10 cellular contexts compared by ENCODE assay signal in genomic region chr15:40342421-40343313, GRCh38. TPM values are rescaled to one million over a fixed set of nuclear protein-coding genes. Genes with fewer than 3 reads are reported as not detected.
DNase-seq lines count a peak whose midpoint lies in the region; ATAC-seq lines count a peak whose summit lies in the region.
"Had no signal": no experiment of that assay in that cellular context is flagged by ENCODE, and none has a peak within 500 bp of the region (broad histone marks: within the 10 kb centered on the region; RNA-seq: fewer than 3 reads in every experiment).

No MANE protein-coding gene starts in this region.

- no peaks in the 10 kb centered on the region for H3K27me3 ChIP-seq in rectal smooth muscle tissue (ENCODE audit: control insufficient read depth, insufficient read depth, low read length)

- H3K9ac ChIP-seq in rectal smooth muscle tissue (ENCODE audit: low read length): no peak overlapping the region

- H3K36me3 ChIP-seq in rectal smooth muscle tissue (ENCODE audit: control insufficient read depth, insufficient read depth, low read length): no peaks in the 10 kb centered on the region

- no peak overlapping the region for H3K4me3 ChIP-seq in rectal smooth muscle tissue (ENCODE audit: low read length)

- H3K4me3 Mint-ChIP-seq in dendritic cell treated with granulocyte-macrophage colony-stimulating factor and Interleukin-4, amounts not matched to agents 40 ng/mL and 50 ng/mL, for 4 days: no peak overlapping the region
- no peak overlapping the region for H3K4me3 Mint-ChIP-seq in naive thymus-derived CD8-positive, alpha-beta T cell

- peak; percentile 42 for DNase-seq in HT-29 (ENCODE audit: low spot score)
- no peak for DNase-seq in AG08396 (ENCODE audit: low spot score)
- DNase-seq in naive thymus-derived CD8-positive, alpha-beta T cell: no peak
- DNase-seq in iPS-NIHi7 (ENCODE audit: extremely low spot score): no peak
- DNase-seq: activated effector memory CD4-positive, alpha-beta T cell treated with Interleukin-2 at 50 U/mL for 16 hours; T-helper 9 cell had no signal

- intact Hi-C loops in dendritic cell treated with granulocyte-macrophage colony-stimulating factor and Interleukin-4, amounts not matched to agents 40 ng/mL and 50 ng/mL, for 4 days (cut with micrococcal nuclease): no loop called here

- H3K9me3 Mint-ChIP-seq in dendritic cell treated with granulocyte-macrophage colony-stimulating factor and Interleukin-4, amounts not matched to agents 40 ng/mL and 50 ng/mL, for 4 days: no peaks in the 10 kb centered on the region
- H3K9me3 Mint-ChIP-seq in naive thymus-derived CD8-positive, alpha-beta T cell: no peaks in the 10 kb centered on the region

- peak overlapping the region; percentile 57 for H3K27ac ChIP-seq in rectal smooth muscle tissue (ENCODE audit: low read depth, low read length)

- H3K36me3 Mint-ChIP-seq in dendritic cell treated with granulocyte-macrophage colony-stimulating factor and Interleukin-4, amounts not matched to agents 40 ng/mL and 50 ng/mL, for 4 days (ENCODE audit: low read depth): peaks cover 8% of the 10 kb centered on the region
- no peaks in the 10 kb centered on the region for H3K36me3 Mint-ChIP-seq in naive thymus-derived CD8-positive, alpha-beta T cell

- peaks cover 2% of the 10 kb centered on the region for H3K27me3 Mint-ChIP-seq in dendritic cell treated with granulocyte-macrophage colony-stimulating factor and Interleukin-4, amounts not matched to agents 40 ng/mL and 50 ng/mL, for 4 days
- H3K27me3 Mint-ChIP-seq in naive thymus-derived CD8-positive, alpha-beta T cell: peaks cover 0 to 3% (median 1%) of the 10 kb centered on the region in 5 donors

- POLR2A ChIA-PET in naive thymus-derived CD8-positive, alpha-beta T cell (lab: Charles Lee): interaction anchor here (0.8 kb wide), 1 partner anchor 52 kb away, joined by 4 read pairs; no protein-coding TSS in a partner anchor

- H3K4me1 Mint-ChIP-seq in dendritic cell treated with granulocyte-macrophage colony-stimulating factor and Interleukin-4, amounts not matched to agents 40 ng/mL and 50 ng/mL, for 4 days (ENCODE audit: low read depth): peaks cover 62% of the 10 kb centered on the region
- peaks cover 0 to 9% (median 8%) of the 10 kb centered on the region in 4 donors for H3K4me1 Mint-ChIP-seq in naive thymus-derived CD8-positive, alpha-beta T cell

- H3K27ac Mint-ChIP-seq in dendritic cell treated with granulocyte-macrophage colony-stimulating factor and Interleukin-4, amounts not matched to agents 40 ng/mL and 50 ng/mL, for 4 days: peak overlapping the region; percentile 17
- H3K27ac Mint-ChIP-seq in naive thymus-derived CD8-positive, alpha-beta T cell: no peak overlapping the region

- no peak for ATAC-seq in naive thymus-derived CD8-positive, alpha-beta T cell

- H3K4me1 ChIP-seq in rectal smooth muscle tissue (ENCODE audit: control insufficient read depth, insufficient read depth, low read length): peaks cover 37% of the 10 kb centered on the region

RNA-seq across cellular contexts. Expression of gene CCDC9B, which starts 1.9 kb away (rescaled TPM):
- total RNA-seq in HT-29 (2014; rRNA removed; shearing (Covaris generic)): 15.3 and 16.4 TPM in 2 replicates
- 1 to 10 TPM; 1.4 to 1.5 TPM for total RNA-seq in naive thymus-derived CD8-positive, alpha-beta T cell
- polyA plus RNA-seq in naive thymus-derived CD8-positive, alpha-beta T cell: under 1 TPM in 2 of 3 donors, not detected in 1; 0.08 to 0.62 TPM
- polyA plus RNA-seq: neural cell had no signal

RNA-seq across cellular contexts. Expression of gene PHGR1, which starts 8.2 kb away (rescaled TPM):
- total RNA-seq in HT-29 (2014; rRNA removed; shearing (Covaris generic)): 72.8 and 94.3 TPM in 2 replicates
- total RNA-seq in naive thymus-derived CD8-positive, alpha-beta T cell: not detected
- polyA plus RNA-seq in naive thymus-derived CD8-positive, alpha-beta T cell: not detected
- total RNA-seq: epithelial cell of proximal tubule had no signal
- polyA plus RNA-seq: neural cell had no signal

RNA-seq across cellular contexts. Expression of gene DISP2, which starts 15.4 kb away (rescaled TPM):
- total RNA-seq in HT-29 (2014; rRNA removed; shearing (Covaris generic)): 0.81 and 1.3 TPM in 2 replicates
- under 1 TPM; 0.31 to 0.52 TPM for total RNA-seq in naive thymus-derived CD8-positive, alpha-beta T cell
- under 1 TPM; 0.02 to 0.73 (median 0.42) TPM for polyA plus RNA-seq in naive thymus-derived CD8-positive, alpha-beta T cell

RNA-seq across cellular contexts. Expression of gene INAFM2, which starts 19.2 kb away (rescaled TPM):
- 7.9 and 10.2 TPM in 2 replicates for total RNA-seq in HT-29 (2014; rRNA removed; shearing (Covaris generic))
- 1 to 10 TPM; 6.2 to 8.1 TPM for total RNA-seq in naive thymus-derived CD8-positive, alpha-beta T cell
- 1 to 10 TPM in 2 of 3 donors, under 1 TPM in 1; 0.69 to 2.5 (median 1.9) TPM for polyA plus RNA-seq in naive thymus-derived CD8-positive, alpha-beta T cell

RNA-seq across cellular contexts. Expression of gene PLCB2, which starts 34.9 kb away (rescaled TPM):
- total RNA-seq in HT-29 (2014; rRNA removed; shearing (Covaris generic)): 0.38 and 0.91 TPM in 2 replicates
- 100 to 1,000 TPM; 156 to 166 TPM for total RNA-seq in naive thymus-derived CD8-positive, alpha-beta T cell
- 10 to 100 TPM; 14.5 to 23.0 (median 22.2) TPM for polyA plus RNA-seq in naive thymus-derived CD8-positive, alpha-beta T cell

Comparison
In these comparisons a context has a peak if more than half of its experiments do, and no peak if none do; other contexts are left out.
1. RNA of gene PHGR1, which starts 8.2 kb away (total RNA-seq): 72.8 to 94.3 TPM in HT-29; not detected in naive thymus-derived CD8-positive, alpha-beta T cell; every median in the first group is over 10 times any median in the second.